In genomic region chr9:129007766-129008468, GRCh38 we compare ENCODE assay signal across 13 cellular contexts. TPM values are rescaled to one million over a fixed set of nuclear protein-coding genes. Genes with fewer than 3 reads are reported as not detected.
DNase-seq lines count a peak whose midpoint lies in the region; ATAC-seq and TF ChIP-seq lines count a peak whose summit lies in the region.
"Had no signal": no experiment of that assay in that cellular context is flagged by ENCODE, and none has a peak within 500 bp of the region (broad histone marks: within the 10 kb centered on the region; RNA-seq: fewer than 3 reads in every experiment).

No MANE protein-coding gene starts in this region.

- peak overlapping the region in 2 of 11 experiments; percentile 4 to 23; a peak in 1 of 22 replicates for H3K27ac ChIP-seq in BLaER1 treated with 17β-estradiol and CSF1 and Interleukin-3, amounts not matched to agents 10 nM and 100 nM
- peak overlapping the region; percentile 47; the same call in 1 of the 2 replicates for H3K27ac ChIP-seq in MM.1S (ENCODE audit: low read length)
- H3K27ac ChIP-seq in neural progenitor cell, result no peak overlapping the region
- H3K27ac ChIP-seq: GM23248 had no signal

- H3K9ac ChIP-seq in BLaER1 treated with 17β-estradiol and CSF1 and Interleukin-3, amounts not matched to agents 10 nM and 100 nM, result peak overlapping the region in 6 of 11 experiments; percentile 12 to 49 (median 30); a peak in 3 of 22 replicates
- no peak overlapping the region for H3K9ac ChIP-seq in MM.1S (ENCODE audit: low read length)
- H3K9ac ChIP-seq in neural progenitor cell, result no peak overlapping the region
- H3K9ac ChIP-seq: GM23248 had no signal

- no peaks in the 10 kb centered on the region for H3K9me3 ChIP-seq in BLaER1 treated with 17β-estradiol and CSF1 and Interleukin-3, amounts not matched to agents 10 nM and 100 nM (replicated peaks in 1 of 11)
- H3K9me3 ChIP-seq in MM.1S (replicated peaks; ENCODE audit: insufficient read depth, low read length) (no peaks in the 10 kb centered on the region), neural progenitor cell (ENCODE audit: low read depth) (no peaks in the 10 kb centered on the region)

- H3K36me3 Mint-ChIP-seq in brain, result peaks cover 22% of the 10 kb centered on the region
- H3K36me3 Mint-ChIP-seq in neural progenitor cell, result peaks cover 18% of the 10 kb centered on the region

- H3K27me3 Mint-ChIP-seq in brain, result peaks cover 6% of the 10 kb centered on the region
- peaks cover 9% of the 10 kb centered on the region for H3K27me3 Mint-ChIP-seq in neural progenitor cell (ENCODE audit: insufficient read depth, low read depth)

- H3K27me3 ChIP-seq in BLaER1 treated with 17β-estradiol and CSF1 and Interleukin-3, amounts not matched to agents 10 nM and 100 nM, result no peaks in the 10 kb centered on the region
- H3K27me3 ChIP-seq in MM.1S (replicated peaks; ENCODE audit: insufficient read depth, low read length) (no peaks in the 10 kb centered on the region), neural progenitor cell (no peaks in the 10 kb centered on the region)

- H3K4me3 ChIP-seq in BLaER1 treated with 17β-estradiol and CSF1 and Interleukin-3, amounts not matched to agents 10 nM and 100 nM, result no peak overlapping the region
- H3K4me3 ChIP-seq in MM.1S (ENCODE audit: low read length) (no peak overlapping the region), neural progenitor cell (no peak overlapping the region), foreskin fibroblast (ENCODE audit: low read depth in 1 of 2, low read length in 2 of 2) (no peak overlapping the region)
- H3K4me3 ChIP-seq: GM23248 had no signal

- H3K9me3 Mint-ChIP-seq in brain (no peaks in the 10 kb centered on the region), neural progenitor cell (no peaks in the 10 kb centered on the region)

- H2AFZ ChIP-seq in MM.1S (ENCODE audit: low read length), result no peak overlapping the region
- no peak overlapping the region for H2AFZ ChIP-seq in neural progenitor cell (replicated peaks)
- H2AFZ ChIP-seq: GM23248 had no signal

- H4K20me1 ChIP-seq in BLaER1 treated with 17β-estradiol and CSF1 and Interleukin-3, amounts not matched to agents 10 nM and 100 nM, result peaks cover 3 to 90% (median 30%) of the 10 kb centered on the region in 11 experiments; a peak in 18 of 22 replicates
- H4K20me1 ChIP-seq in MM.1S (ENCODE audit: insufficient read depth, low read length), result no peaks in the 10 kb centered on the region
- H4K20me1 ChIP-seq in neural progenitor cell (ENCODE audit: low read depth), result peaks cover 27% of the 10 kb centered on the region

- H3K27ac Mint-ChIP-seq in brain, result peak overlapping the region in 4 of 5 experiments; percentile 41 to 93 (median 56)
- H3K27ac Mint-ChIP-seq in neural progenitor cell, result peak overlapping the region; percentile 7

- peak; percentile 55 for DNase-seq in MM.1S
- DNase-seq in neural progenitor cell (ENCODE audit: low spot score), result no peak
- DNase-seq in foreskin fibroblast, result no peak
- no peak for DNase-seq in iPS-NIHi7 (ENCODE audit: extremely low spot score)
- DNase-seq in germinal center (ENCODE audit: low spot score), result no peak
- DNase-seq: AML-193, GM23248, KG1, midbrain, NCI-H1930 had no signal

- H3K79me2 ChIP-seq in MM.1S (ENCODE audit: low read length), result peaks cover 6% of the 10 kb centered on the region; the same call in 1 of the 2 replicates
- no peaks in the 10 kb centered on the region for H3K79me2 ChIP-seq in neural progenitor cell (ENCODE audit: low read depth)

- H3K9me2 ChIP-seq in MM.1S (replicated peaks; ENCODE audit: insufficient read depth, low read length), result no peaks in the 10 kb centered on the region

- peak overlapping the region in 8 of 11 experiments; percentile 14 to 46 (median 29); a peak in 11 of 22 replicates for H3K4me2 ChIP-seq in BLaER1 treated with 17β-estradiol and CSF1 and Interleukin-3, amounts not matched to agents 10 nM and 100 nM
- H3K4me2 ChIP-seq in MM.1S (ENCODE audit: low read depth, low read length), result peak overlapping the region; percentile 1; the same call in 1 of the 2 replicates
- H3K4me2 ChIP-seq in neural progenitor cell, result no peak overlapping the region

- TF ChIP-seq CTCF in MM.1S (IDR thresholded peaks at IDR 0.05; ENCODE audit: low read length) (no peak), brain (conservative IDR thresholded peaks at IDR 0.05) (no peak), neural progenitor cell (IDR thresholded peaks at IDR 0.05) (no peak), foreskin fibroblast (IDR thresholded peaks at IDR 0.05; ENCODE audit: low read depth, low read length) (no peak)

- no peak for ATAC-seq in HG03196 (IDR thresholded peaks at IDR 0.05; ENCODE audit: unreplicated experiment)

- peaks cover 0 to 32% (median 25%) of the 10 kb centered on the region in 10 experiments; a peak in 16 of 20 replicates for H3K4me1 ChIP-seq in BLaER1 treated with 17β-estradiol and CSF1 and Interleukin-3, amounts not matched to agents 10 nM and 100 nM
- H3K4me1 ChIP-seq in MM.1S (ENCODE audit: low read length), result peaks cover 19% of the 10 kb centered on the region
- no peaks in the 10 kb centered on the region for H3K4me1 ChIP-seq in neural progenitor cell

- H3F3A ChIP-seq in MM.1S (ENCODE audit: insufficient read depth, low read length), result peaks cover 40% of the 10 kb centered on the region
- peaks cover 21% of the 10 kb centered on the region for H3F3A ChIP-seq in neural progenitor cell (ENCODE audit: low read depth)

- H3K4me3 Mint-ChIP-seq in brain (no peak overlapping the region), neural progenitor cell (no peak overlapping the region)

- H3K36me3 ChIP-seq in BLaER1 treated with 17β-estradiol and CSF1 and Interleukin-3, amounts not matched to agents 10 nM and 100 nM, result peaks cover 60 to 97% (median 88%) of the 10 kb centered on the region in 11 experiments
- peaks cover 8% of the 10 kb centered on the region; the same call in 1 of the 2 replicates for H3K36me3 ChIP-seq in MM.1S (replicated peaks; ENCODE audit: insufficient read depth, low read length)
- no peaks in the 10 kb centered on the region for H3K36me3 ChIP-seq in neural progenitor cell

- H3K4me1 Mint-ChIP-seq in brain (peaks cover 17% of the 10 kb centered on the region), neural progenitor cell (peaks cover 5% of the 10 kb centered on the region)

RNA-seq across cellular contexts. Expression of gene SH3GLB2, which starts 20.2 kb away (rescaled TPM):
- polyA plus RNA-seq in brain (ENCODE audit: insufficient read depth, low read depth, low replicate concordance), result 285 TPM
- total RNA-seq in neural progenitor cell (ENCODE audit: low replicate concordance), result 45.7 and 98.8 TPM in 2 replicates

RNA-seq across cellular contexts. Expression of gene MIGA2, which starts 28.5 kb away (rescaled TPM):
- 15.0 TPM for polyA plus RNA-seq in brain (ENCODE audit: insufficient read depth, low read depth, low replicate concordance)
- 10.8 and 39.1 TPM in 2 replicates for total RNA-seq in neural progenitor cell (ENCODE audit: low replicate concordance)

Comparison
In these comparisons a context has a peak if more than half of its experiments do, and no peak if none do; other contexts are left out.
1. H3K9ac ChIP-seq: peak in BLaER1 treated with 17β-estradiol and CSF1 and Interleukin-3, amounts not matched to agents 10 nM and 100 nM (6 of 11); none in MM.1S (single experiment) and neural progenitor cell (single experiment).